In genomic region chr2:1804251-1804855, GRCh38 we compare ENCODE assay signal across 21 cellular contexts.
DNase-seq lines count a peak whose midpoint lies in the region; FAIRE-seq and TF ChIP-seq lines count a peak whose summit lies in the region.
"Had no signal": no experiment of that assay in that cellular context is flagged by ENCODE, and none has a peak within 500 bp of the region (broad histone marks: within the 10 kb centered on the region; RNA-seq: fewer than 3 reads in every experiment).

No MANE protein-coding gene starts in this region.

- H3K4me3 ChIP-seq in transverse colon (no peak overlapping the region), kidney (ENCODE audit: low read length in 2 of 2) (no peak overlapping the region)
- H3K4me3 ChIP-seq: GM12878, GM23248 had no signal

- TF ChIP-seq EP300 in transverse colon (IDR thresholded peaks at IDR 0.05; ENCODE audit: low read depth) = no peak

- WGBS in transverse colon (ENCODE audit: low coverage in 1 of 2), 2 donors = 30 to 71% methylated on average over 2 to 10 of the region's 10 CpGs

- no peak overlapping the region for H3K9ac ChIP-seq in kidney (ENCODE audit: low read length in 2 of 2)
- H3K9ac ChIP-seq: GM23248 had no signal

- H3K27ac ChIP-seq in transverse colon = peak overlapping the region; percentile 21 to 67 (median 60)
- H3K27ac ChIP-seq in kidney (ENCODE audit: low read depth in 2 of 2, low read length in 2 of 2) = no peak overlapping the region
- H3K27ac ChIP-seq: GM23248, HL-60 had no signal

- H3K4me1 ChIP-seq in transverse colon (no peaks in the 10 kb centered on the region), kidney (ENCODE audit: control insufficient read depth in 1 of 2, insufficient read depth in 1 of 2, low read depth in 1 of 2, low read length in 2 of 2) (peaks cover 0 to 3% of the 10 kb centered on the region in 2 donors)

- intact Hi-C loops in posterior vena cava (cut with DNase I) (no loop called here), transverse colon (cut with DNase I; ENCODE audit: low total_unique reads) (no loop called here), kidney (cut with DNase I) (no loop called here)

- H3K27me3 ChIP-seq in transverse colon = no peaks in the 10 kb centered on the region

- DNase-seq in G401 (ENCODE audit: low spot score) = peak; percentile 35
- peak; percentile 7 for DNase-seq in dermis blood vessel endothelial cell
- DNase-seq in posterior vena cava (ENCODE audit: low spot score) = peak; percentile 62
- no peak for DNase-seq in transverse colon
- no peak for DNase-seq in COLO668 (lab: John Stamatoyannopoulos, UW; ENCODE audit: unreplicated experiment)
- DNase-seq in stimulated activated CD4-positive, alpha-beta T cell treated with anti-CD3 and anti-CD28 coated beads, Interleukin-1b, Interleukin-23, amount 100 ng/mL, for 48 hours = no peak
- DNase-seq in kidney = no peak
- DNase-seq in NCI-H748 treated with DMSO at 0.1 percent for 48 hours (lab: John Stamatoyannopoulos, UW) = no peak
- DNase-seq: ACHN; CD4-positive, alpha-beta memory T cell; DMS79 treated with DMSO at 0.1 percent for 48 hours; GDM1; GM23248; MV-4-11; NCI-H1417; NCI-H187 treated with DMSO at 0.1 percent for 48 hours; NCI-H526 treated with DMSO at 0.1 percent for 48 hours; NK-92 treated with Interleukin-12 subunit alpha and Interleukin-12 subunit beta, amount 100 ng/mL, for 24 hours had no signal

- no peaks in the 10 kb centered on the region for H3K36me3 ChIP-seq in transverse colon
- no peaks in the 10 kb centered on the region for H3K36me3 ChIP-seq in kidney (ENCODE audit: control insufficient read depth in 1 of 2, insufficient read depth in 2 of 2, low read length in 2 of 2)

- FAIRE-seq in kidney (lab: Jason Lieb, UNC) = no peak
- FAIRE-seq: D721Med, GM12878 had no signal

- no peak for TF ChIP-seq CTCF in transverse colon (IDR thresholded peaks at IDR 0.05)
- no peak for TF ChIP-seq CTCF in kidney (IDR thresholded peaks at IDR 0.05; ENCODE audit: borderline replicate concordance, extremely low read depth, insufficient read depth)

- TF ChIP-seq POLR2A in transverse colon (IDR thresholded peaks at IDR 0.05) = no peak

- H3K9me3 ChIP-seq in transverse colon (no peaks in the 10 kb centered on the region), kidney (ENCODE audit: control insufficient read depth in 1 of 2, low read length in 2 of 2) (no peaks in the 10 kb centered on the region)

- in situ Hi-C loops in G401 (cut with HindIII; ENCODE audit: low sequenced_read_pairs) (no loop called here), transverse colon (cut with MboI; ENCODE audit: low pct_ligation_motif_present in 1 of 4, low pct_unique_long_range_greater_than_20kb in 1 of 4, low sequenced_read_pairs in 3 of 4) (no loop called here)

Comparison
In these comparisons a context has a peak if more than half of its experiments do, and no peak if none do; other contexts are left out.
1. DNase-seq: peak in G401 (single experiment), dermis blood vessel endothelial cell (single experiment) and posterior vena cava (single experiment); none in transverse colon (single experiment), COLO668 (single experiment), stimulated activated CD4-positive, alpha-beta T cell treated with anti-CD3 and anti-CD28 coated beads, Interleukin-1b, Interleukin-23, amount 100 ng/mL, for 48 hours (single experiment), kidney (single experiment) and NCI-H748 treated with DMSO at 0.1 percent for 48 hours (single experiment).
2. H3K27ac ChIP-seq: peak in transverse colon (4 of 4); none in kidney (0 of 2).